In the genomic region with DNA sequence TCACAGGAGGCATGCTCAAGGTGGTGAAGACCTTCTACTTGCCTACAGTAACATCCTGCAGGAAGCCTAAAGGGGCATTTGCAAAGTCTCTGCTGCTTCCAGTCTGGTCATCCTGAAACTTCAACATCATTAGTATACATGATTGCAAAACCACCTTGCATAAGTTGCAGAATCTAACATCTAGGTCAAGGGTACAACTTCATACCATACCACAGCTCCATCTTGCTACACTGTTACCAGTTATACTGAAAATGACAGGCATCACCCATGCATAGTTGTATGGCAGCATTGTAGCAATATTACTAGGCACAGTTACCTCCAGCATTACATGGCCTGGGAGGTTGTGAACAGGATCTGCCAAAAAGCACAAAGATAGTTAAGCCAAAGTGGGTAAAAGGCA, we compare ENCODE assay signal across 19 cellular contexts.
"Had no signal": no experiment of that assay in that cellular context is flagged by ENCODE, and none has a peak within 500 bp of the region (broad histone marks: within the 10 kb centered on the region; RNA-seq: fewer than 3 reads in every experiment).

No MANE protein-coding gene starts in this region.

- H2AFZ ChIP-seq: neural progenitor cell had no signal

- H3K36me3 ChIP-seq: gastrocnemius medialis, heart right ventricle, neural progenitor cell, ovary, right atrium auricular region, thyroid gland, upper lobe of left lung had no signal

- H3K27ac ChIP-seq: gastrocnemius medialis, heart right ventricle, neural progenitor cell, ovary, right atrium auricular region, thyroid gland, upper lobe of left lung had no signal

- DNase-seq: effector memory CD4-positive, alpha-beta T cell; gastrocnemius medialis; heart right ventricle; hypothalamus; islet precursor cell; mammary epithelial cell; naive thymus-derived CD8-positive, alpha-beta T cell; nucleus accumbens; ovary; small intestine; stimulated activated CD4-positive, alpha-beta T cell treated with anti-CD3 and anti-CD28 coated beads, Interleukin-12 subunit alpha, Interleukin-12 subunit beta, amount 100 ng/mL, for 4 hours; stimulated activated naive CD4-positive, alpha-beta T cell treated with Interleukin-2 at 50 U/mL for 16 hours; thyroid gland; upper lobe of left lung had no signal

- H3K9ac ChIP-seq: neural progenitor cell had no signal

- H3K27me3 ChIP-seq: gastrocnemius medialis, ovary, right atrium auricular region, thyroid gland, upper lobe of left lung had no signal

- H3K4me2 ChIP-seq: neural progenitor cell had no signal

- H3K4me1 ChIP-seq: gastrocnemius medialis, neural progenitor cell, thyroid gland, upper lobe of left lung had no signal

- FAIRE-seq: endometrium, small intestine had no signal

- H3K9me3 ChIP-seq: gastrocnemius medialis, ovary, thyroid gland, upper lobe of left lung had no signal

- H3K4me3 ChIP-seq: gastrocnemius medialis, heart right ventricle, neural progenitor cell, ovary, right atrium auricular region, thyroid gland, upper lobe of left lung had no signal

- ATAC-seq: esophagus mucosa; gastrocnemius medialis; heart right ventricle; left lobe of liver; naive thymus-derived CD8-positive, alpha-beta T cell had no signal
